28 cellular contexts compared by ENCODE assay signal in the genomic region with DNA sequence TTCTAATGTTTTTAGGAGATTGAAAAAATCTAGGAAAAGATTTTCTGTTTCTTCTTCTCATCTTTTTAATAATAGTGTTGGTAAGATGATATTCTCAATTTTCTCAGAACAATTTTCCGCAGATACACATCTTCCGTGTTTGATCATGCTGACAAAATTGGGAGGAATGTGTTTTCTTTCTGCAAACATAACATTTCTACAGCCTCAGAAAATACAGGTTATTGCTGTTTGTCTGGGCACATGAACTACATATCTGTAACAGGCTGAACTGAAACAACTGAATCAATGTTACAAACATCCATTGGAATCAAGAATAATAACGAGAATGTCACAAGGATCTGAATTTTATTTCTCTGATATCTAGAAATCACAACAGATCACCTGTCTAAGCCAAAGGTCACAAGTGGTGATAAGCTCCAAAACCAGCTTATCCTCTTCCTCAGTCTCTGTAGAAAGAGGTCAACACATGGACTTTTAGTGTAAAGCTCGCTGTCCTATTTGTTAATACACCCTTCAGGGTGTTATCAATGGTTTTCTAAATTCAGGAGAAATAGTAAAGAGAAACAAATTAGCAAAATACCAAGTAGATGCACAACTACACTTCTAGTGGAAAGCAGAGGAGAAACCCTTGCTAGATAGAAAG.
"Had no signal": no experiment of that assay in that cellular context is flagged by ENCODE, and none has a peak within 500 bp of the region (broad histone marks: within the 10 kb centered on the region; RNA-seq: fewer than 3 reads in every experiment).

No MANE protein-coding gene starts in this region.

- H3K27ac ChIP-seq: neutrophil, pancreas, psoas muscle, sigmoid colon, suprapubic skin, testis, tibial artery, transverse colon, upper lobe of left lung, vagina had no signal

- ATAC-seq: naive thymus-derived CD8-positive, alpha-beta T cell; natural killer cell treated with Interleukin-12 subunit alpha and Interleukin-12 subunit beta and Interleukin-15 and Interleukin-18, amount 100 ng/mL, for 72 hours; pancreas; psoas muscle; right cardiac atrium; stimulated activated memory B cell treated with anti-CD40 and anti-IgM and Interleukin-4, amounts not matched to agents 10 μg/mL and 1 μg/mL and 100 μg/mL, for 72 hours; stimulated activated naive CD8-positive, alpha-beta T cell treated with anti-CD3 and anti-CD28 coated beads, Interleukin-15, amount 100 ng/mL, for 72 hours; stimulated activated naive CD8-positive, alpha-beta T cell treated with anti-CD3 and anti-CD28 coated beads, Interleukin-15, Interleukin-2, amounts not matched to agents 100 U/mL and 50 U/mL, for 24 hours had no signal

- H3K9me3 ChIP-seq: neutrophil, pancreas, psoas muscle, sigmoid colon, suprapubic skin, testis, tibial artery, transverse colon, upper lobe of left lung, vagina had no signal

- H3K4me3 ChIP-seq: pancreas, psoas muscle, sigmoid colon, suprapubic skin, testis, tibial artery, transverse colon, upper lobe of left lung, vagina had no signal

- DNase-seq: naive thymus-derived CD8-positive, alpha-beta T cell; nephron progenitor cell; nucleus accumbens; pancreas; posterior cingulate gyrus; psoas muscle; right cardiac atrium; sigmoid colon; small intestine; stimulated activated CD4-positive, alpha-beta T cell treated with anti-CD3 and anti-CD28 coated beads, Interleukin-15, amount 100 ng/mL, for 24 hours; stimulated activated CD4-positive, alpha-beta T cell treated with anti-CD3 and anti-CD28 coated beads, Interleukin-2, amount 100 ng/mL, for 24 hours; stimulated activated CD4-positive, alpha-beta T cell treated with anti-CD3 and anti-CD28 coated beads, Interleukin-2, amount 100 ng/mL, for 48 hours; stimulated activated CD4-positive, alpha-beta T cell treated with anti-CD3 and anti-CD28 coated beads, Interleukin-4, amount 100 ng/mL, for 4 hours; stimulated activated CD8-positive, alpha-beta memory T cell treated with anti-CD3 and anti-CD28 coated beads, Interleukin-4, amount 100 ng/mL, for 48 hours; stimulated activated naive CD4-positive, alpha-beta T cell; stimulated activated naive CD8-positive, alpha-beta T cell treated with anti-CD3 and anti-CD28 coated beads, Interleukin-15, amount 100 ng/mL, for 72 hours; stimulated activated naive CD8-positive, alpha-beta T cell treated with anti-CD3 and anti-CD28 coated beads, Interleukin-15, Interleukin-2, amounts not matched to agents 100 U/mL and 50 U/mL, for 24 hours; substantia nigra; testis; tibial artery; transverse colon; upper lobe of left lung had no signal

- H3K4me1 ChIP-seq: psoas muscle, sigmoid colon, testis, vagina had no signal

- H3K36me3 ChIP-seq: neutrophil, pancreas, sigmoid colon, suprapubic skin, tibial artery, transverse colon, upper lobe of left lung, vagina had no signal

- FAIRE-seq: pancreas, small intestine, urothelium cell line had no signal

- H3K27me3 ChIP-seq: neutrophil, pancreas, sigmoid colon, suprapubic skin, testis, tibial artery, transverse colon, upper lobe of left lung, vagina had no signal
